9 cellular contexts compared by ENCODE assay signal in the genomic region with DNA sequence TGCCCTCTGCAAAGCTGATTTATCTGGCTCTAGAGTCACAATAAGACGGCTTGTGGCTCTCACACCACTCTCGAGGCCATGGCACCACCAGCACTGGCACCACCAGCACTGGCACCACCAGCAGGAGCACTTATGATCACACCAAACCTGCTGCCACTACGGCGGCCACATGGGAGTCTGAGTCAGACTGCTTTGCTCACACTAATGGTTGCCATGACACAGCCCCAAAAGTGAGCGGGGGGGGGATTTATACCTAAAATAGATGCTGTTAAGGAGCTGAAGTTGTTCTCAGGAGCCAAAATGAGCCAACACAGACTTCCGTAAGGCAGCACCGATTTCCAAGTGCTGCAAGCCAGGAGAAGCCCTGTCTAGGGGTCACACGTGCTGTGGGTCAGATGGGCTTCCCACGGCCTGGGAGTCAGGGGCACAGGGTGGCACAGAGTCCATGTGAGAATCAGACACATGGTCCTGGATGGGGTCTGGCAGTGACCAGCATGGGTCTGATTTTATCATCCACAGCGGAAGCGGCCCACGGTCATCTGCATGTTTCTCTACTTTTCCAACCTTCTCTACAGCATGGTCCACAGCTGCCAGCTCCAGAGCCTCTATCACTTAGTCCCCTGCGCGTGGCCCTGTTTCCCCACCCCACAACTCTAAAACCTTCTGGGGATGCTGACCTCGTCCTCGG. TPM values are rescaled to one million over a fixed set of nuclear protein-coding genes. Genes with fewer than 3 reads are reported as not detected.
DNase-seq lines count a peak whose midpoint lies in the region; ATAC-seq and TF ChIP-seq lines count a peak whose summit lies in the region.
"Had no signal": no experiment of that assay in that cellular context is flagged by ENCODE, and none has a peak within 500 bp of the region (broad histone marks: within the 10 kb centered on the region; RNA-seq: fewer than 3 reads in every experiment).

No MANE protein-coding gene starts in this region.

- peaks cover 0 to 13% of the 10 kb centered on the region in 2 experiments for H3K36me3 ChIP-seq in SK-N-SH (replicated peaks in 1 of 2; ENCODE audit: control insufficient read depth in 1 of 2, insufficient read depth in 2 of 2, low read length in 1 of 2)

- no peak overlapping the region for H2AFZ ChIP-seq in SK-N-SH (ENCODE audit: low read depth)

- POLR2A ChIA-PET in SK-N-SH (lab: Yijun Ruan, JAX) = interaction anchor here (2.2 kb wide), 1 partner anchor 10 kb away, joined by 10 read pairs; no protein-coding TSS in a partner anchor

- H3K9ac ChIP-seq in SK-N-SH = no peak overlapping the region

- H3K27me3 Mint-ChIP-seq in progenitor cell of endocrine pancreas = no peaks in the 10 kb centered on the region

- H3K9me3 ChIP-seq in SK-N-SH = peaks cover 8% of the 10 kb centered on the region; the same call in 1 of the 2 replicates

- H3K9me2 ChIP-seq in SK-N-SH = no peaks in the 10 kb centered on the region

- 83% methylated on average over 15 of the region's 16 CpGs for WGBS in SK-N-SH (ENCODE audit: low lambda C conversion rate)

- TF ChIP-seq EP300 in SK-N-SH (IDR thresholded peaks at IDR 0.05; ENCODE audit: borderline replicate concordance in 1 of 2, low read depth in 1 of 2, low read length in 1 of 2) = peak in 1 of 2 experiments; percentile 43; a peak in 1 of 4 replicates

- H3K27ac Mint-ChIP-seq in progenitor cell of endocrine pancreas = no peak overlapping the region

- no peak overlapping the region for H3K4me3 Mint-ChIP-seq in progenitor cell of endocrine pancreas (ENCODE audit: low read depth)

- H3K27ac ChIP-seq in SK-N-SH (ENCODE audit: low read depth in 2 of 2, low read length in 1 of 2) = peak overlapping the region; percentile 12 to 68; a peak in 3 of 4 replicates

- peaks cover 23% of the 10 kb centered on the region for H3K36me3 Mint-ChIP-seq in progenitor cell of endocrine pancreas (ENCODE audit: insufficient read depth)

- H3K4me2 ChIP-seq in SK-N-SH = peak overlapping the region; percentile 29; the same call in 1 of the 2 replicates

- TF ChIP-seq CTCF in SK-N-SH (IDR thresholded peaks at IDR 0.05) (no peak), progenitor cell of endocrine pancreas (IDR thresholded peaks at IDR 0.05; ENCODE audit: unreplicated experiment) (no peak)

- no peak for ATAC-seq in HG03175 (IDR thresholded peaks at IDR 0.05; ENCODE audit: unreplicated experiment)

- CTCF ChIA-PET in SK-N-SH (lab: Yijun Ruan, JAX) = interaction anchor here (0.7 to 3.0 kb wide), 6 partner anchors 9 to 375 kb away, joined by 3 to 22 read pairs (median 4); no protein-coding TSS in a partner anchor

- no peak overlapping the region for H3K4me3 ChIP-seq in SK-N-SH (ENCODE audit: low read depth in 2 of 2, low read length in 1 of 2)

- H3F3A ChIP-seq in SK-N-SH (replicated peaks; ENCODE audit: insufficient read depth) = no peaks in the 10 kb centered on the region

- peaks cover 19% of the 10 kb centered on the region for H3K9me3 Mint-ChIP-seq in progenitor cell of endocrine pancreas (ENCODE audit: low read depth)

- H3K79me2 ChIP-seq in SK-N-SH (ENCODE audit: insufficient read depth) = peaks cover 10% of the 10 kb centered on the region; the same call in 1 of the 2 replicates

- H3K4me1 Mint-ChIP-seq in progenitor cell of endocrine pancreas (ENCODE audit: low read depth) = peaks cover 15% of the 10 kb centered on the region

- H4K20me1 ChIP-seq in SK-N-SH (ENCODE audit: insufficient read depth) = peaks cover 26% of the 10 kb centered on the region; the same call in 1 of the 2 replicates

- no peak for TF ChIP-seq RAD21 in SK-N-SH (IDR thresholded peaks at IDR 0.05; ENCODE audit: low read length)

- H3K27me3 ChIP-seq in SK-N-SH (ENCODE audit: insufficient read depth) = no peaks in the 10 kb centered on the region

- H3K4me1 ChIP-seq in SK-N-SH (ENCODE audit: control insufficient read depth in 1 of 2, insufficient read depth in 2 of 2, low read depth in 1 of 2, low read length in 1 of 2) = peaks cover 10 to 31% of the 10 kb centered on the region in 2 experiments; a peak in 2 of 4 replicates

- DNase-seq in Ammon's horn (ENCODE audit: low spot score) = peak; percentile 79
- peak; percentile 83 for DNase-seq in SK-N-SH
- peak; percentile 51 for DNase-seq in fibroblast of peridontal ligament (ENCODE audit: extremely low read depth)
- DNase-seq in putamen (ENCODE audit: low spot score) = peak; percentile 81
- DNase-seq in Kasumi-1 (lab: John Stamatoyannopoulos, UW) = no peak
- DNase-seq in progenitor cell of endocrine pancreas (ENCODE audit: low spot score, unreplicated experiment) = no peak
- no peak for DNase-seq in HUDEP-2 (lab: John Stamatoyannopoulos, UW; ENCODE audit: unreplicated experiment in 76 of 76)
- DNase-seq: effector CD4-positive, alpha-beta T cell had no signal

TF ChIP-seq in SK-N-SH, 30 proteins besides CTCF, POLR2A, EP300 and RAD21 (continues in another document):
- TF ChIP-seq RCOR1 (IDR thresholded peaks at IDR 0.05; ENCODE audit: low read length) (peak; percentile 48; the same call in 1 of the 2 replicates), FOSL2 (IDR thresholded peaks at IDR 0.05; ENCODE audit: borderline replicate concordance, low read depth) (peak; percentile 57), EZH2phosphoT487 (IDR thresholded peaks at IDR 0.05; ENCODE audit: borderline replicate concordance, low read depth) (no peak), CHD2 (IDR thresholded peaks at IDR 0.05; ENCODE audit: low read length, partially characterized antibody) (no peak), RXRA (IDR thresholded peaks at IDR 0.05; ENCODE audit: borderline replicate concordance, low read depth) (no peak), TCF12 (IDR thresholded peaks at IDR 0.05) (0 out of 2 replicates have a peak, but pooled peaks have one; percentile 15), TEAD4 (IDR thresholded peaks at IDR 0.05; ENCODE audit: borderline replicate concordance, insufficient read depth) (no peak), FOXM1 (IDR thresholded peaks at IDR 0.05; ENCODE audit: low read depth) (no peak), ELF1 (IDR thresholded peaks at IDR 0.05) (no peak), MEF2A (IDR thresholded peaks at IDR 0.05; ENCODE audit: borderline replicate concordance, low read depth) (peak; percentile 17; the same call in 1 of the 2 replicates), SMC3 (IDR thresholded peaks at IDR 0.05; ENCODE audit: low read depth, low read length) (no peak), RFX5 (IDR thresholded peaks at IDR 0.05; ENCODE audit: low read length) (no peak), YY1 (IDR thresholded peaks at IDR 0.05; ENCODE audit: low read depth) (no peak), NRF1 (IDR thresholded peaks at IDR 0.05; ENCODE audit: low read depth, low read length) (no peak)
- TF ChIP-seq, protein P1, sequence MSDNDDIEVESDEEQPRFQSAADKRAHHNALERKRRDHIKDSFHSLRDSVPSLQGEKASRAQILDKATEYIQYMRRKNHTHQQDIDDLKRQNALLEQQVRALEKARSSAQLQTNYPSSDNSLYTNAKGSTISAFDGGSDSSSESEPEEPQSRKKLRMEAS (IDR thresholded peaks at IDR 0.05; ENCODE audit: low read depth) = no peak
- TF ChIP-seq, protein P2, sequence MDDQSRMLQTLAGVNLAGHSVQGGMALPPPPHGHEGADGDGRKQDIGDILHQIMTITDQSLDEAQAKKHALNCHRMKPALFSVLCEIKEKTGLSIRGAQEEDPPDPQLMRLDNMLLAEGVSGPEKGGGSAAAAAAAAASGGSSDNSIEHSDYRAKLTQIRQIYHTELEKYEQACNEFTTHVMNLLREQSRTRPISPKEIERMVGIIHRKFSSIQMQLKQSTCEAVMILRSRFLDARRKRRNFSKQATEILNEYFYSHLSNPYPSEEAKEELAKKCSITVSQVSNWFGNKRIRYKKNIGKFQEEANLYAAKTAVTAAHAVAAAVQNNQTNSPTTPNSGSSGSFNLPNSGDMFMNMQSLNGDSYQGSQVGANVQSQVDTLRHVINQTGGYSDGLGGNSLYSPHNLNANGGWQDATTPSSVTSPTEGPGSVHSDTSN (IDR thresholded peaks at IDR 0.05) = no peak
- TF ChIP-seq, protein P3, sequence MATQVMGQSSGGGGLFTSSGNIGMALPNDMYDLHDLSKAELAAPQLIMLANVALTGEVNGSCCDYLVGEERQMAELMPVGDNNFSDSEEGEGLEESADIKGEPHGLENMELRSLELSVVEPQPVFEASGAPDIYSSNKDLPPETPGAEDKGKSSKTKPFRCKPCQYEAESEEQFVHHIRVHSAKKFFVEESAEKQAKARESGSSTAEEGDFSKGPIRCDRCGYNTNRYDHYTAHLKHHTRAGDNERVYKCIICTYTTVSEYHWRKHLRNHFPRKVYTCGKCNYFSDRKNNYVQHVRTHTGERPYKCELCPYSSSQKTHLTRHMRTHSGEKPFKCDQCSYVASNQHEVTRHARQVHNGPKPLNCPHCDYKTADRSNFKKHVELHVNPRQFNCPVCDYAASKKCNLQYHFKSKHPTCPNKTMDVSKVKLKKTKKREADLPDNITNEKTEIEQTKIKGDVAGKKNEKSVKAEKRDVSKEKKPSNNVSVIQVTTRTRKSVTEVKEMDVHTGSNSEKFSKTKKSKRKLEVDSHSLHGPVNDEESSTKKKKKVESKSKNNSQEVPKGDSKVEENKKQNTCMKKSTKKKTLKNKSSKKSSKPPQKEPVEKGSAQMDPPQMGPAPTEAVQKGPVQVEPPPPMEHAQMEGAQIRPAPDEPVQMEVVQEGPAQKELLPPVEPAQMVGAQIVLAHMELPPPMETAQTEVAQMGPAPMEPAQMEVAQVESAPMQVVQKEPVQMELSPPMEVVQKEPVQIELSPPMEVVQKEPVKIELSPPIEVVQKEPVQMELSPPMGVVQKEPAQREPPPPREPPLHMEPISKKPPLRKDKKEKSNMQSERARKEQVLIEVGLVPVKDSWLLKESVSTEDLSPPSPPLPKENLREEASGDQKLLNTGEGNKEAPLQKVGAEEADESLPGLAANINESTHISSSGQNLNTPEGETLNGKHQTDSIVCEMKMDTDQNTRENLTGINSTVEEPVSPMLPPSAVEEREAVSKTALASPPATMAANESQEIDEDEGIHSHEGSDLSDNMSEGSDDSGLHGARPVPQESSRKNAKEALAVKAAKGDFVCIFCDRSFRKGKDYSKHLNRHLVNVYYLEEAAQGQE (IDR thresholded peaks at IDR 0.05; ENCODE audit: low read depth, low read length) = no peak
- TF ChIP-seq, protein P4, sequence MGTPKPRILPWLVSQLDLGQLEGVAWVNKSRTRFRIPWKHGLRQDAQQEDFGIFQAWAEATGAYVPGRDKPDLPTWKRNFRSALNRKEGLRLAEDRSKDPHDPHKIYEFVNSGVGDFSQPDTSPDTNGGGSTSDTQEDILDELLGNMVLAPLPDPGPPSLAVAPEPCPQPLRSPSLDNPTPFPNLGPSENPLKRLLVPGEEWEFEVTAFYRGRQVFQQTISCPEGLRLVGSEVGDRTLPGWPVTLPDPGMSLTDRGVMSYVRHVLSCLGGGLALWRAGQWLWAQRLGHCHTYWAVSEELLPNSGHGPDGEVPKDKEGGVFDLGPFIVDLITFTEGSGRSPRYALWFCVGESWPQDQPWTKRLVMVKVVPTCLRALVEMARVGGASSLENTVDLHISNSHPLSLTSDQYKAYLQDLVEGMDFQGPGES (IDR thresholded peaks at IDR 0.05; ENCODE audit: low read depth, low read length) = no peak

RNA-seq across cellular contexts. Expression of a gene that starts 16.7 kb away (rescaled TPM):
- 5.5 and 5.6 TPM in 2 replicates for polyA plus RNA-seq in SK-N-SH (2012; rRNA removed)
- 2.3 and 2.6 TPM in 2 replicates for polyA plus RNA-seq in SK-N-SH (2012; cell fraction: cytosol; rRNA removed)
- polyA plus RNA-seq in SK-N-SH (2012; cell fraction: nucleus; rRNA removed) = 18.6 and 20.2 TPM in 2 replicates
- 166 and 168 TPM in 2 replicates for total RNA-seq in progenitor cell of endocrine pancreas

Comparison
In these comparisons a context has a peak if more than half of its experiments do, and no peak if none do; other contexts are left out.
1. DNase-seq: peak in Ammon's horn (single experiment), SK-N-SH (single experiment), fibroblast of peridontal ligament (single experiment) and putamen (single experiment); none in Kasumi-1 (0 of 2), progenitor cell of endocrine pancreas (single experiment) and HUDEP-2 (0 of 76).